ENCODE assay signal across 1 cellular context in genomic region chr1:66599346-66599745, GRCh38.
TF ChIP-seq lines count a peak whose summit lies in the region.

No MANE protein-coding gene starts in this region.

TF ChIP-seq in IMR-90, 13 proteins besides CTCF, POLR2A, EP300 and RAD21 (continued from another document):
- no peak for TF ChIP-seq RCOR1 (IDR thresholded peaks at IDR 0.05; ENCODE audit: insufficient replicate concordance, low read length)
